In the genomic region with DNA sequence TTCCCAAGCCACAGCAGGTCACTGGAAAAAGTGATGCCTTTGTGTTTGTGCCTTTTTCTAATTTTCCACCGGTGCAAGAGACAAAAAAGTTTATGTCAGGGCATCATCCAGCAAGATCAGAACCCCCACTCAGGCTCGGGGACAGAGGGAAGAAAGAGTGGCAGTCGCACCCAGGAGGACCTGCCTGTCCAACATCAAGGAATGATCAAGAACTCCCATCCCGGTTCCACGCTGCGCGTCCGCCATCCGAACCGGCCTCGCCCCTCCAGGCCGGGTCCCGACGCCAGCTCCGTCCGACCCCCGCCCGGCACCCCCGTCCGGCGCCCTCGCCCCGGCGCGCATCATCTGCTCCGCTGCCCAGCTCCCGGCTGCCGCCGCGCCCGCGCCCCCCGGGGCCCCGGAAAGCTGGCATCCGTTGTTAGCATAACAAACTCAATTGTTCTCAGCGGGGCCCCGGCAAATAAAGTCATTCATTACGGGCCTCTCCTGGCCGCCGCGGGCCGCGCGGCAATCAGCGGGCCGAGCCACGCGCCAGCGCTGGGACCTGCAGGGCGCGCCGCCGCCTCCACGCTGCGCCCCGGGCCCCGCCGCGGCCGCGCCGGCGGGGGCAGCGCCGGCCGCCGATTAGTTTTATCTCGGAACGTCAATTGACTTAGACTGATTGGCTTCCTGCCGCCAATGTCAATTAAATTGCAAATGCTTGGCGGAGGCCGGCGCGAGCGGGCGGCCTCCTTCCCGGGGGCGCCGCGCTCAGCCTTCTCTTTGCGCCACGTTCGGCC, we compare ENCODE assay signal across 15 cellular contexts. TPM values are rescaled to one million over a fixed set of nuclear protein-coding genes. Genes with fewer than 3 reads are reported as not detected.
DNase-seq lines count a peak whose midpoint lies in the region; ATAC-seq, FAIRE-seq and TF ChIP-seq lines count a peak whose summit lies in the region.
"Had no signal": no experiment of that assay in that cellular context is flagged by ENCODE, and none has a peak within 500 bp of the region (broad histone marks: within the 10 kb centered on the region; RNA-seq: fewer than 3 reads in every experiment).

No MANE protein-coding gene starts in this region.

- peak overlapping the region; percentile 52 for H3K56ac ChIP-seq in mesendoderm (ENCODE audit: low read length)

- ATAC-seq in A549: no peak
- ATAC-seq in HG03039 (IDR thresholded peaks at IDR 0.05; ENCODE audit: unreplicated experiment): no peak
- ATAC-seq: gastrocnemius medialis had no signal

- no peak for FAIRE-seq in A549 (lab: Jason Lieb, UNC)

- H3K27ac ChIP-seq in A549 (no peak overlapping the region), mesendoderm (ENCODE audit: low read depth, low read length) (no peak overlapping the region)
- H3K27ac ChIP-seq: gastrocnemius medialis, vagina had no signal

- no peak overlapping the region; the same call in 2 of the 3 replicates for H3K4me3 ChIP-seq in A549
- H3K4me3 ChIP-seq in mesendoderm (ENCODE audit: low read length): no peak overlapping the region
- H3K4me3 ChIP-seq: vagina had no signal

- H3K4me1 ChIP-seq in A549: no peaks in the 10 kb centered on the region
- H3K4me1 ChIP-seq in mesendoderm (ENCODE audit: control insufficient read depth, low read depth, low read length): peaks cover 4% of the 10 kb centered on the region
- H3K4me1 ChIP-seq: gastrocnemius medialis had no signal

- peaks cover 57% of the 10 kb centered on the region for H3K27me3 ChIP-seq in mesendoderm (ENCODE audit: insufficient read depth, low read length, poor library complexity)
- H3K27me3 ChIP-seq: vagina had no signal

- H3K9me3 Mint-ChIP-seq in activated naive CD8-positive, alpha-beta T cell treated with anti-CD3 and anti-CD28 coated beads for 36 hours: peaks cover 6% of the 10 kb centered on the region

- H3K18ac ChIP-seq in mesendoderm (ENCODE audit: low read length): peak overlapping the region; percentile 42

- H2BK15ac ChIP-seq in mesendoderm (replicated peaks; ENCODE audit: low read depth): no peak overlapping the region

- no peaks in the 10 kb centered on the region for H3K36me3 ChIP-seq in mesendoderm (ENCODE audit: control insufficient read depth, insufficient read depth, low read length)
- H3K36me3 ChIP-seq: gastrocnemius medialis, vagina had no signal

- H3K9me3 ChIP-seq in A549: peaks cover 10% of the 10 kb centered on the region
- H3K9me3 ChIP-seq: vagina had no signal

- H2AK5ac ChIP-seq in mesendoderm (ENCODE audit: low read length): no peak overlapping the region

- H2BK5ac ChIP-seq in mesendoderm (ENCODE audit: low read length): no peak overlapping the region

- H3K79me2 ChIP-seq in mesendoderm (ENCODE audit: control insufficient read depth, insufficient read depth, low read length): no peaks in the 10 kb centered on the region

- no peak overlapping the region for H2BK120ac ChIP-seq in mesendoderm (ENCODE audit: low read depth, low read length)

- no peaks in the 10 kb centered on the region for H3K79me1 ChIP-seq in mesendoderm (ENCODE audit: low read length)

- H3K4ac ChIP-seq in mesendoderm (ENCODE audit: low read depth, low read length): no peak overlapping the region

- DNase-seq in A549 (ENCODE audit: low read depth in 1 of 2, low spot score in 1 of 2) (no peak), ELF-1 (ENCODE audit: low read depth, low spot score) (peak; percentile 50), mesendoderm (peak; percentile 61), KBM-7 (no peak), cortex of kidney (lab: John Stamatoyannopoulos, UW) (no peak)
- peak; percentile 10 for DNase-seq in activated naive CD8-positive, alpha-beta T cell treated with anti-CD3 and anti-CD28 coated beads for 36 hours
- no peak for DNase-seq in stimulated activated naive CD4-positive, alpha-beta T cell (lab: John Stamatoyannopoulos, UW)
- DNase-seq: activated CD4-positive, alpha-beta T cell treated with anti-CD3 and anti-CD28 coated beads for 4 hours; DND-41; gastrocnemius medialis; natural killer cell; stimulated activated CD4-positive, alpha-beta T cell treated with anti-CD3 and anti-CD28 coated beads, Interleukin-4, amount 100 ng/mL, for 1 hour had no signal

- peaks cover 5% of the 10 kb centered on the region for H3K36me3 Mint-ChIP-seq in activated naive CD8-positive, alpha-beta T cell treated with anti-CD3 and anti-CD28 coated beads for 36 hours

- peaks cover 80% of the 10 kb centered on the region for H3K27me3 Mint-ChIP-seq in activated naive CD8-positive, alpha-beta T cell treated with anti-CD3 and anti-CD28 coated beads for 36 hours

- H3K27ac Mint-ChIP-seq in activated naive CD8-positive, alpha-beta T cell treated with anti-CD3 and anti-CD28 coated beads for 36 hours: no peak overlapping the region
- H3K27ac Mint-ChIP-seq: natural killer cell had no signal

- no peak overlapping the region for H4K8ac ChIP-seq in mesendoderm (ENCODE audit: low read depth, low read length)

- H3K9ac ChIP-seq in mesendoderm (ENCODE audit: low read length): no peak overlapping the region

- no peak for TF ChIP-seq RAD21 in A549 (conservative IDR thresholded peaks at IDR 0.05 in 1 of 2, IDR thresholded peaks at IDR 0.05 in 1 of 2)

- H3K4me2 ChIP-seq in A549: peak overlapping the region; percentile 39; the same call in 1 of the 3 replicates
- peak overlapping the region; percentile 26 for H3K4me2 ChIP-seq in mesendoderm (ENCODE audit: low read length)

- CTCF ChIA-PET in A549 (lab: Yijun Ruan, JAX): interaction anchor here (1.7 to 3.6 kb wide), 4 partner anchors 10 to 113 kb away, joined by 5 to 15 read pairs (median 6); no protein-coding TSS in a partner anchor

- peaks cover 14% of the 10 kb centered on the region for H3K4me1 Mint-ChIP-seq in activated naive CD8-positive, alpha-beta T cell treated with anti-CD3 and anti-CD28 coated beads for 36 hours

- no peak overlapping the region for H4K5ac ChIP-seq in mesendoderm (ENCODE audit: low read length)

- H3K23ac ChIP-seq in mesendoderm (ENCODE audit: low read length): no peak overlapping the region

- peak overlapping the region; percentile 46 for H3K4me3 Mint-ChIP-seq in activated naive CD8-positive, alpha-beta T cell treated with anti-CD3 and anti-CD28 coated beads for 36 hours
- H3K4me3 Mint-ChIP-seq: natural killer cell had no signal

- no peak for TF ChIP-seq CTCF in A549 (IDR thresholded peaks at IDR 0.05)

- no peak for TF ChIP-seq POLR2A in A549 (IDR thresholded peaks at IDR 0.05; ENCODE audit: low read length)

- TF ChIP-seq EP300 in A549 (IDR thresholded peaks at IDR 0.05): no peak

- in situ Hi-C loops in KBM-7 (cut with MboI; ENCODE audit: low pct_unique_long_range_greater_than_20kb, low sequenced_read_pairs): no loop called here

- WGBS in A549 (ENCODE audit: missing lambda C conversion rate): 55% methylated on average over 49 of the region's 83 CpGs
- no CpG with 5 or more reads among the region's 83 CpGs for WGBS in mesendoderm (ENCODE audit: extremely low coverage, insufficient coverage, low lambda C conversion rate)

- POLR2A ChIA-PET in A549 (lab: Yijun Ruan, JAX): no interaction called here

TF ChIP-seq in A549, 52 proteins besides CTCF, POLR2A, EP300 and RAD21:
- no peak for TF ChIP-seq HOXB5 (CRISPR knock-in tag; IDR thresholded peaks at IDR 0.05)
- TF ChIP-seq FOSL2 (IDR thresholded peaks at IDR 0.05): no peak
- no peak for TF ChIP-seq FOSL2 (CRISPR knock-in tag; IDR thresholded peaks at IDR 0.05)
- no peak for TF ChIP-seq NFE2L2 (conservative IDR thresholded peaks at IDR 0.05; ENCODE audit: low read length)
- TF ChIP-seq, protein P1, sequence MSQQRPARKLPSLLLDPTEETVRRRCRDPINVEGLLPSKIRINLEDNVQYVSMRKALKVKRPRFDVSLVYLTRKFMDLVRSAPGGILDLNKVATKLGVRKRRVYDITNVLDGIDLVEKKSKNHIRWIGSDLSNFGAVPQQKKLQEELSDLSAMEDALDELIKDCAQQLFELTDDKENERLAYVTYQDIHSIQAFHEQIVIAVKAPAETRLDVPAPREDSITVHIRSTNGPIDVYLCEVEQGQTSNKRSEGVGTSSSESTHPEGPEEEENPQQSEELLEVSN (IDR thresholded peaks at IDR 0.05; ENCODE audit: borderline replicate concordance, low read depth): no peak
- TF ChIP-seq, protein P2, sequence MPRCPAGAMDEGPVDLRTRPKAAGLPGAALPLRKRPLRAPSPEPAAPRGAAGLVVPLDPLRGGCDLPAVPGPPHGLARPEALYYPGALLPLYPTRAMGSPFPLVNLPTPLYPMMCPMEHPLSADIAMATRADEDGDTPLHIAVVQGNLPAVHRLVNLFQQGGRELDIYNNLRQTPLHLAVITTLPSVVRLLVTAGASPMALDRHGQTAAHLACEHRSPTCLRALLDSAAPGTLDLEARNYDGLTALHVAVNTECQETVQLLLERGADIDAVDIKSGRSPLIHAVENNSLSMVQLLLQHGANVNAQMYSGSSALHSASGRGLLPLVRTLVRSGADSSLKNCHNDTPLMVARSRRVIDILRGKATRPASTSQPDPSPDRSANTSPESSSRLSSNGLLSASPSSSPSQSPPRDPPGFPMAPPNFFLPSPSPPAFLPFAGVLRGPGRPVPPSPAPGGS (IDR thresholded peaks at IDR 0.05): no peak
- no peak for TF ChIP-seq MAZ (IDR thresholded peaks at IDR 0.05; ENCODE audit: borderline replicate concordance, low read depth, low read length)
- no peak for TF ChIP-seq PHF8 (IDR thresholded peaks at IDR 0.05; ENCODE audit: borderline replicate concordance, low read depth)
- TF ChIP-seq HEYL (CRISPR knock-in tag; IDR thresholded peaks at IDR 0.05): no peak
- TF ChIP-seq, protein P3, sequence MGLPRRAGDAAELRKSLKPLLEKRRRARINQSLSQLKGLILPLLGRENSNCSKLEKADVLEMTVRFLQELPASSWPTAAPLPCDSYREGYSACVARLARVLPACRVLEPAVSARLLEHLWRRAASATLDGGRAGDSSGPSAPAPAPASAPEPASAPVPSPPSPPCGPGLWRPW (IDR thresholded peaks at IDR 0.05): no peak
- TF ChIP-seq CEBPB (IDR thresholded peaks at IDR 0.05): no peak
- no peak for TF ChIP-seq TFCP2L1 (CRISPR knock-in tag; IDR thresholded peaks at IDR 0.05)

RNA-seq across cellular contexts. Expression of a gene that starts 48.1 kb away (rescaled TPM):
- not detected in 2 replicates for polyA plus RNA-seq in A549 (2011; rRNA removed)
- polyA plus RNA-seq in A549 (2012; cell fraction: cytosol; rRNA removed): 0.01 TPM in 1 of 2 replicates, not detected in the other
- polyA plus RNA-seq in A549 (2012; cell fraction: nucleus; rRNA removed): 0.01 TPM in 1 of 2 replicates, not detected in the other
- polyA plus RNA-seq in A549 (2017; fragmentation: RNase III; extraction: RNeasy Plus Mini Kit Qiagen cat#74134 plus additional on column Dnase treatment): not detected in 3 replicates
- not detected in 2 replicates for polyA minus RNA-seq in A549 (2011; rRNA and poly(A)+ RNA removed)
- 1 to 10 TPM; 2.2 to 2.4 TPM for total RNA-seq in activated naive CD8-positive, alpha-beta T cell treated with anti-CD3 and anti-CD28 coated beads for 36 hours
- polyA plus RNA-seq in mesendoderm (2013, experiment 1 of 2): 0.06 TPM
- polyA plus RNA-seq in mesendoderm (2013, experiment 2 of 2): 0.08 TPM
- total RNA-seq: RPMI7951 had no signal

Comparison
In these comparisons a context has a peak if more than half of its experiments do, and no peak if none do; other contexts are left out.
1. DNase-seq: peak in ELF-1 (single experiment), activated naive CD8-positive, alpha-beta T cell treated with anti-CD3 and anti-CD28 coated beads for 36 hours (single experiment) and mesendoderm (single experiment); none in A549 (0 of 2), KBM-7 (single experiment), cortex of kidney (single experiment) and stimulated activated naive CD4-positive, alpha-beta T cell (0 of 6).